In genomic region chr4:1041936-1042330, GRCh38 we compare ENCODE assay signal across 13 cellular contexts. TPM values are rescaled to one million over a fixed set of nuclear protein-coding genes. Genes with fewer than 3 reads are reported as not detected.
DNase-seq lines count a peak whose midpoint lies in the region; ATAC-seq and TF ChIP-seq lines count a peak whose summit lies in the region.
"Had no signal": no experiment of that assay in that cellular context is flagged by ENCODE, and none has a peak within 500 bp of the region (broad histone marks: within the 10 kb centered on the region; RNA-seq: fewer than 3 reads in every experiment).

No MANE protein-coding gene starts in this region.

- H3K27me3 ChIP-seq in right atrium auricular region, result peaks cover 0 to 8% of the 10 kb centered on the region in 2 donors

- H3K4me3 Mint-ChIP-seq in chondrocyte (ENCODE audit: unreplicated experiment) (peak overlapping the region; percentile 56), mesothelial cell of epicardium (no peak overlapping the region), type B pancreatic cell (peak overlapping the region; percentile 61)
- H3K4me3 Mint-ChIP-seq: activated naive CD8-positive, alpha-beta T cell; T-helper 2 cell treated with Interferon-gamma antibody and Interleukin-4, amounts not matched to agents 5 μg/mL and 100 μg/mL, for 36 hours had no signal

- TF ChIP-seq CTCF in right atrium auricular region (IDR thresholded peaks at IDR 0.05) (no peak), chondrocyte (IDR thresholded peaks at IDR 0.05) (no peak), mesothelial cell of epicardium (IDR thresholded peaks at IDR 0.05; ENCODE audit: unreplicated experiment) (no peak), type B pancreatic cell (conservative IDR thresholded peaks at IDR 0.05) (no peak)

- H3K4me1 Mint-ChIP-seq in chondrocyte (ENCODE audit: low read depth), result peaks cover 62% of the 10 kb centered on the region
- peaks cover 26% of the 10 kb centered on the region for H3K4me1 Mint-ChIP-seq in mesothelial cell of epicardium
- peaks cover 15% of the 10 kb centered on the region for H3K4me1 Mint-ChIP-seq in type B pancreatic cell (ENCODE audit: unreplicated experiment)

- H3K9me3 Mint-ChIP-seq in chondrocyte (ENCODE audit: low read depth) (no peaks in the 10 kb centered on the region), mesothelial cell of epicardium (no peaks in the 10 kb centered on the region), type B pancreatic cell (no peaks in the 10 kb centered on the region)
- H3K9me3 Mint-ChIP-seq: T-helper 2 cell treated with Interferon-gamma antibody and Interleukin-4, amounts not matched to agents 5 μg/mL and 100 μg/mL, for 36 hours had no signal

- H3K27ac Mint-ChIP-seq in chondrocyte (ENCODE audit: unreplicated experiment) (peak overlapping the region; percentile 92), mesothelial cell of epicardium (peak overlapping the region; percentile 10), type B pancreatic cell (peak overlapping the region; percentile 73)
- H3K27ac Mint-ChIP-seq: activated naive CD8-positive, alpha-beta T cell; T-helper 2 cell treated with Interferon-gamma antibody and Interleukin-4, amounts not matched to agents 5 μg/mL and 100 μg/mL, for 36 hours had no signal

- H3K27me3 Mint-ChIP-seq in chondrocyte (ENCODE audit: low read depth) (no peaks in the 10 kb centered on the region), mesothelial cell of epicardium (ENCODE audit: low read depth) (peaks cover 17% of the 10 kb centered on the region), type B pancreatic cell (peaks cover 3% of the 10 kb centered on the region)

- no peak overlapping the region for H3K27ac ChIP-seq in right atrium auricular region
- H3K27ac ChIP-seq: psoas muscle had no signal

- intact Hi-C loops in Right ventricle myocardium superior (cut with DNase I), result no loop called here

- H3K4me1 ChIP-seq in right atrium auricular region, result peaks cover 0 to 31% of the 10 kb centered on the region in 2 donors
- H3K4me1 ChIP-seq: psoas muscle had no signal

- peak; percentile 39 for DNase-seq in Right ventricle myocardium superior
- no peak for DNase-seq in right atrium auricular region (ENCODE audit: low spot score)
- no peak for DNase-seq in chondrocyte (ENCODE audit: low spot score)
- DNase-seq in mesothelial cell of epicardium (ENCODE audit: low spot score in 2 of 2, unreplicated experiment in 2 of 2), result no peak
- DNase-seq in type B pancreatic cell (ENCODE audit: extremely low spot score, unreplicated experiment), result no peak
- DNase-seq in HT-29 (ENCODE audit: low spot score), result no peak
- DNase-seq in GOT3 (lab: John Stamatoyannopoulos, UW), result no peak
- DNase-seq: islet precursor cell, SHP77 had no signal

- H3K36me3 Mint-ChIP-seq in chondrocyte (ENCODE audit: low read depth) (no peaks in the 10 kb centered on the region), mesothelial cell of epicardium (no peaks in the 10 kb centered on the region), type B pancreatic cell (no peaks in the 10 kb centered on the region)
- H3K36me3 Mint-ChIP-seq: activated naive CD8-positive, alpha-beta T cell had no signal

- ATAC-seq in Right ventricle myocardium superior (ENCODE audit: poor library complexity) (no peak), HG03571 (IDR thresholded peaks at IDR 0.05; ENCODE audit: unreplicated experiment) (no peak)
- ATAC-seq: psoas muscle had no signal

- H3K4me3 ChIP-seq in right atrium auricular region, result no peak overlapping the region
- H3K4me3 ChIP-seq: psoas muscle had no signal

- H3K9me3 ChIP-seq in right atrium auricular region, result no peaks in the 10 kb centered on the region
- H3K9me3 ChIP-seq: psoas muscle had no signal

- H3K36me3 ChIP-seq in right atrium auricular region, result no peaks in the 10 kb centered on the region

RNA-seq across cellular contexts. Expression of gene FGFRL1, which starts 30.5 kb away (rescaled TPM):
- total RNA-seq in Right ventricle myocardium superior, result 22.2 TPM
- total RNA-seq in right atrium auricular region, result 10 to 100 TPM; 30.3 to 47.1 TPM
- 70.4 to 76.3 TPM (median 75.7 TPM) in 3 replicates for total RNA-seq in chondrocyte
- total RNA-seq in mesothelial cell of epicardium, result 35.2 to 37.7 TPM (median 37.4 TPM) in 3 replicates
- total RNA-seq in type B pancreatic cell (ENCODE audit: low replicate concordance), result 20.5 and 30.9 TPM in 2 replicates
- total RNA-seq in HT-29 (2014; rRNA removed; shearing (Covaris generic)), result 74.9 and 76.9 TPM in 2 replicates

RNA-seq across cellular contexts. Expression of gene SLC26A1, which starts 48.7 kb away (rescaled TPM):
- total RNA-seq in Right ventricle myocardium superior, result 0.19 TPM
- total RNA-seq in right atrium auricular region, result not detected
- 0.72 to 1.6 TPM (median 0.75 TPM) in 3 replicates for total RNA-seq in chondrocyte
- 0.23 to 0.63 TPM (median 0.38 TPM) in 3 replicates for total RNA-seq in mesothelial cell of epicardium
- 2.8 and 3.8 TPM in 2 replicates for total RNA-seq in type B pancreatic cell (ENCODE audit: low replicate concordance)
- total RNA-seq in HT-29 (2014; rRNA removed; shearing (Covaris generic)), result 5.8 and 6.2 TPM in 2 replicates

RNA-seq across cellular contexts. Expression of gene IDUA, which starts 55.1 kb away (rescaled TPM):
- total RNA-seq in Right ventricle myocardium superior (8.4 TPM), right atrium auricular region (10 to 100 TPM in 1 of 2 donors, 1 to 10 TPM in 1; 8.9 to 10.2 TPM), chondrocyte (42.6 to 53.0 TPM (median 46.0 TPM) in 3 replicates), mesothelial cell of epicardium (63.3 to 68.6 TPM (median 65.8 TPM) in 3 replicates), type B pancreatic cell (ENCODE audit: low replicate concordance) (20.7 and 37.2 TPM in 2 replicates)
- total RNA-seq in HT-29 (2014; rRNA removed; shearing (Covaris generic)), result 39.7 and 53.5 TPM in 2 replicates

Comparison
In these comparisons a context has a peak if more than half of its experiments do, and no peak if none do; other contexts are left out.
1. H3K27ac Mint-ChIP-seq: peak in every context shown above with its lines; median percentile 92 in chondrocyte; 73 in type B pancreatic cell; 10 in mesothelial cell of epicardium.